ENCODE assay signal across 18 cellular contexts in genomic region chr10:119947325-119947724, GRCh38. TPM values are rescaled to one million over a fixed set of nuclear protein-coding genes. Genes with fewer than 3 reads are reported as not detected.
A peak's percentile ranks its signal among the peaks of the same experiment; 100 is the strongest.
DNase-seq lines count a peak whose midpoint lies in the region; ATAC-seq, FAIRE-seq and TF ChIP-seq lines count a peak whose summit lies in the region.
"Had no signal": no experiment of that assay in that cellular context is flagged by ENCODE, and none has a peak within 500 bp of the region (broad histone marks: within the 10 kb centered on the region; RNA-seq: fewer than 3 reads in every experiment).

No MANE protein-coding gene starts in this region.

- peaks cover 3% of the 10 kb centered on the region; the same call in 1 of the 2 replicates for H3K4me1 ChIP-seq in IMR-90 (ENCODE audit: control insufficient read depth, insufficient read depth, low read length)
- no peaks in the 10 kb centered on the region for H3K4me1 ChIP-seq in tibial nerve

- peak; percentile 27 for DNase-seq in AG08396 (ENCODE audit: low spot score)
- DNase-seq in IMR-90: peak; percentile 66
- DNase-seq in choroid plexus epithelial cell (ENCODE audit: low read depth): peak; percentile 52
- DNase-seq in fibroblast of the aortic adventitia (ENCODE audit: low read depth): peak; percentile 22
- DNase-seq in tibial nerve (ENCODE audit: low spot score in 2 of 2): no peak
- DNase-seq in CD4-positive, alpha-beta T cell: no peak
- DNase-seq in D721Med (ENCODE audit: insufficient read length, low spot score): no peak
- DNase-seq: BE2C; CD4-positive, alpha-beta memory T cell; GOT3; NCI-H1092 treated with DMSO at 0.1 percent for 48 hours; NCI-H2227 treated with DMSO at 0.1 percent for 48 hours; NCI-H526; PC-9; T-cell had no signal

- H3K27ac Mint-ChIP-seq in CD4-positive, alpha-beta T cell: no peak overlapping the region
- H3K27ac Mint-ChIP-seq: CD4-positive, alpha-beta memory T cell; T-cell had no signal

- no peaks in the 10 kb centered on the region for H3K9me3 ChIP-seq in IMR-90 (ENCODE audit: control insufficient read depth, insufficient read depth, low read length)
- H3K9me3 ChIP-seq in tibial nerve: no peaks in the 10 kb centered on the region
- H3K9me3 ChIP-seq in CD4-positive, alpha-beta T cell (ENCODE audit: control insufficient read depth, low read length): no peaks in the 10 kb centered on the region
- H3K9me3 ChIP-seq: BE2C had no signal

- H4K20me1 ChIP-seq in IMR-90 (ENCODE audit: insufficient read depth, low read length): no peaks in the 10 kb centered on the region

- no peak overlapping the region for H3K23ac ChIP-seq in IMR-90 (ENCODE audit: low read depth, low read length)

- H3K36me3 Mint-ChIP-seq in CD4-positive, alpha-beta T cell (ENCODE audit: low read depth): peaks cover 19% of the 10 kb centered on the region

- no peak overlapping the region for H2BK15ac ChIP-seq in IMR-90 (ENCODE audit: low read depth, low read length)

- H3K27me3 ChIP-seq in IMR-90 (ENCODE audit: control insufficient read depth, insufficient read depth, low read length) (no peaks in the 10 kb centered on the region), tibial nerve (no peaks in the 10 kb centered on the region)
- H3K27me3 ChIP-seq in CD4-positive, alpha-beta T cell (ENCODE audit: control insufficient read depth, insufficient read depth, low read length): no peaks in the 10 kb centered on the region
- H3K27me3 ChIP-seq: BE2C had no signal

- H3K79me1 ChIP-seq in IMR-90 (ENCODE audit: low read depth in 1 of 2, low read length in 2 of 2): no peaks in the 10 kb centered on the region

- H4K91ac ChIP-seq in IMR-90 (ENCODE audit: insufficient read depth, low read depth, low read length): no peak overlapping the region

- H3K18ac ChIP-seq in IMR-90 (ENCODE audit: low read depth, low read length): no peak overlapping the region

- CTCF ChIA-PET in IMR-90 (lab: Yijun Ruan, JAX): no interaction called here
- CTCF ChIA-PET in CD4-positive, alpha-beta T cell (lab: Charles Lee): no interaction called here

- H3K9me1 ChIP-seq in IMR-90 (ENCODE audit: insufficient read depth, low read length): peaks cover 4% of the 10 kb centered on the region

- no peak overlapping the region for H3K4me3 Mint-ChIP-seq in CD4-positive, alpha-beta T cell
- H3K4me3 Mint-ChIP-seq: CD4-positive, alpha-beta memory T cell; T-cell had no signal

- no peak overlapping the region for H2BK120ac ChIP-seq in IMR-90 (ENCODE audit: low read depth, low read length)

- POLR2A ChIA-PET in IMR-90 (lab: Charles Lee; ENCODE audit: unreplicated experiment): no interaction called here
- POLR2A ChIA-PET in CD4-positive, alpha-beta T cell (lab: Charles Lee): no interaction called here

- no peak overlapping the region for H3K27ac ChIP-seq in IMR-90 (ENCODE audit: insufficient read depth, low read length)
- no peak overlapping the region for H3K27ac ChIP-seq in tibial nerve
- no peak overlapping the region for H3K27ac ChIP-seq in CD4-positive, alpha-beta T cell (ENCODE audit: low read depth, low read length)
- H3K27ac ChIP-seq: KMS-11, PC-9 had no signal

- no peak overlapping the region for H4K5ac ChIP-seq in IMR-90 (ENCODE audit: low read depth, low read length)

- H3K4me2 ChIP-seq in IMR-90 (ENCODE audit: low read depth, low read length): no peak overlapping the region; the same call in 1 of the 2 replicates
- H3K4me2 ChIP-seq: KMS-11, PC-9 had no signal

- 23% methylated on average over 4 of the region's 6 CpGs; no CpG with 5 or more reads in 1 of the 2 experiments for WGBS in IMR-90 (ENCODE audit: extremely low coverage in 2 of 2, insufficient read length in 1 of 2), 2 experiments
- 41 to 44% methylated on average over 6 of the region's 6 CpGs for WGBS in tibial nerve, 2 donors

- H2BK5ac ChIP-seq in IMR-90 (ENCODE audit: low read depth, low read length, poor library complexity, severe bottlenecking): no peak overlapping the region

- H4K8ac ChIP-seq in IMR-90 (ENCODE audit: low read depth in 2 of 2, low read length in 2 of 2): no peak overlapping the region

- TF ChIP-seq POLR2A in IMR-90 (IDR thresholded peaks at IDR 0.05; ENCODE audit: low read depth, low read length): no peak
- no peak for TF ChIP-seq POLR2A in tibial nerve (IDR thresholded peaks at IDR 0.05)

- no peak overlapping the region for H2BK20ac ChIP-seq in IMR-90 (ENCODE audit: low read depth, low read length)

- H3K4me1 Mint-ChIP-seq in CD4-positive, alpha-beta T cell (ENCODE audit: low read depth): no peaks in the 10 kb centered on the region
- H3K4me1 Mint-ChIP-seq: CD4-positive, alpha-beta memory T cell; T-cell had no signal

- H3K36me3 ChIP-seq in IMR-90 (ENCODE audit: control insufficient read depth, insufficient read depth, low read length) (peaks cover 11% of the 10 kb centered on the region), tibial nerve (peaks cover 3 to 30% (median 6%) of the 10 kb centered on the region in 3 donors)

- H3K27me3 Mint-ChIP-seq in CD4-positive, alpha-beta T cell: no peaks in the 10 kb centered on the region
- H3K27me3 Mint-ChIP-seq: CD4-positive, alpha-beta memory T cell; T-cell had no signal

- H3K9me3 Mint-ChIP-seq in CD4-positive, alpha-beta T cell: no peaks in the 10 kb centered on the region
- H3K9me3 Mint-ChIP-seq: CD4-positive, alpha-beta memory T cell; T-cell had no signal

- intact Hi-C loops in IMR-90 (cut with micrococcal nuclease): no loop called here
- intact Hi-C loops in CD4-positive, alpha-beta T cell (cut with DNase I, micrococcal nuclease): no loop called here

- no peak overlapping the region for H2AK9ac ChIP-seq in IMR-90 (replicated peaks; ENCODE audit: low read depth, low read length, poor library complexity)

- no TSS peak for BruUV-seq in IMR-90 (replicated peaks; lab: Mats Ljungman, UMichigan)

- no peak for TF ChIP-seq EP300 in tibial nerve (IDR thresholded peaks at IDR 0.05)

- H3K9ac ChIP-seq in IMR-90 (ENCODE audit: low read depth, low read length): no peak overlapping the region
- H3K9ac ChIP-seq: KMS-11 had no signal

- in situ Hi-C loops in IMR-90 (cut with MboI; ENCODE audit: low sequenced_read_pairs): loop anchor here (25.0 kb wide), 1 partner anchor 915 kb away; the partner anchor contains the start of gene WDR11

- FAIRE-seq in D721Med (lab: Jason Lieb, UNC): no peak
- FAIRE-seq: GM12892 had no signal

- H2AFZ ChIP-seq in IMR-90 (replicated peaks; ENCODE audit: low read length, poor library complexity): no peak overlapping the region
- H2AFZ ChIP-seq: PC-9 had no signal

- ATAC-seq in IMR-90 (ENCODE audit: low read depth) (peak; percentile 82), GM21619 (IDR thresholded peaks at IDR 0.05; ENCODE audit: unreplicated experiment) (no peak)
- ATAC-seq in CD4-positive, alpha-beta T cell (ENCODE audit: poor library complexity): no peak
- ATAC-seq: T-cell had no signal

- H2AK5ac ChIP-seq in IMR-90 (ENCODE audit: low read depth, low read length): no peak overlapping the region

- H3K4me3 ChIP-seq in IMR-90 (ENCODE audit: insufficient read depth, low read depth, low read length) (no peak overlapping the region), choroid plexus epithelial cell (ENCODE audit: low read depth, low read length) (no peak overlapping the region), fibroblast of the aortic adventitia (ENCODE audit: low read depth, low read length) (no peak overlapping the region), tibial nerve (no peak overlapping the region)
- H3K4me3 ChIP-seq: PC-9 had no signal

- TF ChIP-seq RAD21 in IMR-90 (IDR thresholded peaks at IDR 0.05; ENCODE audit: low read length): no peak

- no peak overlapping the region for H3K4ac ChIP-seq in IMR-90 (ENCODE audit: low read depth, low read length)

- no peak for TF ChIP-seq CTCF in IMR-90 (conservative IDR thresholded peaks at IDR 0.05; ENCODE audit: low read depth, low read length)
- no peak for TF ChIP-seq CTCF in choroid plexus epithelial cell (conservative IDR thresholded peaks at IDR 0.05; ENCODE audit: low read depth, low read length)
- TF ChIP-seq CTCF in fibroblast of the aortic adventitia (IDR thresholded peaks at IDR 0.05; ENCODE audit: insufficient read depth, low read length): no peak
- no peak for TF ChIP-seq CTCF in tibial nerve (IDR thresholded peaks at IDR 0.05)
- no peak for TF ChIP-seq CTCF in CD4-positive, alpha-beta T cell (IDR thresholded peaks at IDR 0.05)
- TF ChIP-seq CTCF in D721Med (IDR thresholded peaks at IDR 0.05; ENCODE audit: insufficient read depth, missing control alignments): no peak

- H3K14ac ChIP-seq in IMR-90 (replicated peaks; ENCODE audit: low read depth, low read length): no peak overlapping the region

- no peak overlapping the region for H3K56ac ChIP-seq in IMR-90 (ENCODE audit: extremely low read depth, insufficient read depth, low read length)

- dilution Hi-C loops in IMR-90 (cut with HindIII; ENCODE audit: low sequenced_read_pairs, unreplicated experiment): no loop called here

TF ChIP-seq in IMR-90, 13 proteins besides CTCF, POLR2A, EP300 and RAD21:
- no peak for TF ChIP-seq CEBPB (IDR thresholded peaks at IDR 0.05; ENCODE audit: low read depth, low read length)
- TF ChIP-seq RFX5 (IDR thresholded peaks at IDR 0.05; ENCODE audit: low read depth, low read length): no peak
- no peak for TF ChIP-seq MAZ (IDR thresholded peaks at IDR 0.05; ENCODE audit: borderline replicate concordance, low read depth, low read length)
TF ChIP-seq in IMR-90: peak in this region for 0.

RNA-seq across cellular contexts. Expression of gene SEC23IP, which starts 54.8 kb away (rescaled TPM):
- total RNA-seq in IMR-90 (2012; rRNA removed): 33.6 and 39.8 TPM in 2 replicates
- polyA plus RNA-seq in IMR-90 (2012; rRNA removed): 30.5 and 37.4 TPM in 2 replicates
- 7.8 and 12.8 TPM in 2 replicates for polyA plus RNA-seq in IMR-90 (2012; cell fraction: cytosol; rRNA removed)
- 14.2 and 47.4 TPM in 2 replicates for polyA plus RNA-seq in IMR-90 (2012; cell fraction: nucleus; rRNA removed; ENCODE audit: low replicate concordance)
- 51.2 and 119 TPM in 2 replicates for total RNA-seq in fibroblast of the aortic adventitia (ENCODE audit: low replicate concordance)
- 10 to 100 TPM; 10.3 to 37.5 (median 18.8) TPM for total RNA-seq in tibial nerve
- 10 to 100 TPM; 18.1 to 21.1 TPM for total RNA-seq in CD4-positive, alpha-beta T cell

Comparison
In these comparisons a context has a peak if more than half of its experiments do, and no peak if none do; other contexts are left out.
1. DNase-seq: peak in AG08396 (single experiment), IMR-90 (single experiment), choroid plexus epithelial cell (single experiment) and fibroblast of the aortic adventitia (single experiment); none in tibial nerve (0 of 2), CD4-positive, alpha-beta T cell (0 of 10) and D721Med (single experiment).